8 cellular contexts compared by ENCODE assay signal in the genomic region with DNA sequence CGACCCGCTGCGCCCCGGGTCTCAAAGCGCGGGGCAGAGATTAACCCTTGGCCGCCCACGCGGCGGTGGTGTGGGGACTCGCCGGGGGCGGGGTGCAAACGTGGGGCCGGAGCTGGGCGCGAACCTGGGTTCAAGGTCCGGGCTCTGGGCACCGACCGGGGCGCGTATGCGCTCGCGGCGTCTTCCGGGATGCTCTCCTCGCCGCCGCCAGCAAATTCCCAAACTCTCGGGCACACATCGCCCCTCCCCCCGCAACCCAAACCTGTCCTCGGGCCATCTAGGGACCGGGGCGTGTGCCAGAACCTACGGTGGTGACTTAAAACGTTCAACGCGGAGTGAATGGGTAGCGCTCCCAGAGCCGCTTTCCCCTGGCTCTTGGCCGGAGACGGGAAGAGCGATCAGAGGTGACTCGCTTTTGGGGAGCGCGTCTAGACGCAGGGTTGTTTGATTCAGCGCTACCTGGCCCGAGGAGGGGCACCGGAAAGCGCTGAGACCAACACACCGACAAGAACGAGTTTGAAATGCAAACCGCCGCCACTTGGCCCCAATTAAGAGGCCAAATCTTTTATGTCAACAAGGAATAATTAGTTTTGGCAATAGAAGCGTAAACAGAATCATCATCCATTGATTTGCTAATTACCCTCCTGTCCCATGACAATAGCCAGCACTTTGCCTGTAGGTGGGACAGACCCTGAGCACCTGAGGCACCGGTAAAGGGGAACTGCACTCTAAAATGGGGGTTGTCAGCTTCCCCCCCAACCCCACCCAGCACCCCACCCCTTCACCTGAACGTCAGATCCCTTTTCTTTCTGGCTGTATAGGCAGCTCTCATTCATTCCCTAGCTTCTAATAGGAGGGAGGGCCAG. TPM values are rescaled to one million over a fixed set of nuclear protein-coding genes. Genes with fewer than 3 reads are reported as not detected.
DNase-seq lines count a peak whose midpoint lies in the region; ATAC-seq and TF ChIP-seq lines count a peak whose summit lies in the region.

No MANE protein-coding gene starts in this region.

- in situ Hi-C loops in brain microvascular endothelial cell (cut with HindIII; ENCODE audit: low pct_ligation_motif_present, low sequenced_read_pairs): no loop called here

- intact Hi-C loops in left colon (cut with DNase I, micrococcal nuclease): no loop called here

- H3K4me3 ChIP-seq in brain microvascular endothelial cell (ENCODE audit: low read depth, low read length) (peak overlapping the region; percentile 46), stomach smooth muscle (ENCODE audit: low read length in 2 of 2) (peak overlapping the region; percentile 69 to 71)

- H3K36me3 ChIP-seq in brain microvascular endothelial cell (replicated peaks): no peaks in the 10 kb centered on the region
- H3K36me3 ChIP-seq in stomach smooth muscle (ENCODE audit: control insufficient read depth in 2 of 2, insufficient read depth in 2 of 2, low read length in 2 of 2): no peaks in the 10 kb centered on the region

- peak overlapping the region; percentile 21 to 60 for H3K9ac ChIP-seq in stomach smooth muscle (ENCODE audit: low read length in 2 of 2)

- peaks cover 19% of the 10 kb centered on the region for H3K4me1 ChIP-seq in stomach smooth muscle (ENCODE audit: control insufficient read depth, insufficient read depth, low read length)

- TF ChIP-seq CTCF in brain microvascular endothelial cell (IDR thresholded peaks at IDR 0.05; ENCODE audit: low read depth, low read length, missing control alignments): no peak

- no peak overlapping the region for H3K27ac ChIP-seq in brain microvascular endothelial cell
- no peak overlapping the region for H3K27ac ChIP-seq in stomach smooth muscle (ENCODE audit: low read length)

- peak; percentile 29 for DNase-seq in activated CD4-positive, alpha-beta T cell treated with anti-CD3 and anti-CD28 coated beads for 48 hours
- DNase-seq in activated CD4-positive, alpha-beta T cell treated with anti-CD3 and anti-CD28 coated beads for 4 hours: no peak
- DNase-seq in NCI-H345 treated with DMSO at 0.1 percent for 48 hours (lab: John Stamatoyannopoulos, UW; ENCODE audit: unreplicated experiment): peak; percentile 39
- DNase-seq in brain microvascular endothelial cell: no peak
- peak in 1 of 2 donors; percentile 60 for DNase-seq in left colon
- DNase-seq in Kasumi-1 (lab: John Stamatoyannopoulos, UW): no peak
- DNase-seq in hepatic stellate cell (ENCODE audit: low spot score): no peak

- ATAC-seq in left colon: peak; percentile 67

- H3K27me3 ChIP-seq in brain microvascular endothelial cell (replicated peaks) (peaks cover 1% of the 10 kb centered on the region), stomach smooth muscle (ENCODE audit: control insufficient read depth in 1 of 2, insufficient read depth in 2 of 2, low read length in 2 of 2) (peaks cover 0 to 14% of the 10 kb centered on the region in 2 donors)

- H3K9me3 ChIP-seq in stomach smooth muscle (ENCODE audit: control insufficient read depth in 2 of 2, low read length in 2 of 2): no peaks in the 10 kb centered on the region

RNA-seq across cellular contexts. Expression of a gene that starts 46.2 kb away (rescaled TPM):
- total RNA-seq in left colon: under 1 TPM; 0.39 to 0.95 TPM

Comparison
In these comparisons a context has a peak if more than half of its experiments do, and no peak if none do; other contexts are left out.
1. DNase-seq: peak in activated CD4-positive, alpha-beta T cell treated with anti-CD3 and anti-CD28 coated beads for 48 hours (single experiment) and NCI-H345 treated with DMSO at 0.1 percent for 48 hours (single experiment); none in activated CD4-positive, alpha-beta T cell treated with anti-CD3 and anti-CD28 coated beads for 4 hours (0 of 2), brain microvascular endothelial cell (single experiment), Kasumi-1 (0 of 2) and hepatic stellate cell (single experiment).